ENCODE assay signal across 14 cellular contexts in the genomic region with DNA sequence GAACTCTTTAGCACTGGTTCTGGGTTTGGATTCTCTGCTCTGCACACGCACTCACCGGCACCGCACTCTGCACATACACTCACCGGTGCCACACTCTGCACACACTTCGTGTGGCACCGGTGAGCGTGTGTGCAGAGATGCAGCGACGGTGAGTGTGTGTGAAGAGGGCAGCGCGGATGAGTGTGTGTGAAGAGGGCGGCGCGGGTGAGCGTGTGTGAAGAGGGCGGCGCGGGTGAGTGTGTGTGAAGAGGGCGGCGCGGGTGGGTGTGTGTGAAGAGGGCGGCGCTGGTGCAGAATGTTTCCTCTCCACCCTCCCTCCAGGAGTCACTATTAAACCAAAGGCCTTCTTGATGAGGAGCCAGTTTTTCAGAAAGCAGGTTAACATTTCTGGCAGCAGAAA. TPM values are rescaled to one million over a fixed set of nuclear protein-coding genes. Genes with fewer than 3 reads are reported as not detected.
DNase-seq lines count a peak whose midpoint lies in the region; ATAC-seq and TF ChIP-seq lines count a peak whose summit lies in the region.
"Had no signal": no experiment of that assay in that cellular context is flagged by ENCODE, and none has a peak within 500 bp of the region (broad histone marks: within the 10 kb centered on the region; RNA-seq: fewer than 3 reads in every experiment).

No MANE protein-coding gene starts in this region.

- no peaks in the 10 kb centered on the region for H3K27me3 Mint-ChIP-seq in naive B cell
- H3K27me3 Mint-ChIP-seq: B cell; CD4-positive, alpha-beta T cell had no signal

- peaks cover 0 to 91% (median 36%) of the 10 kb centered on the region in 9 donors for H3K36me3 ChIP-seq in heart right ventricle
- peaks cover 25 to 59% of the 10 kb centered on the region in 2 experiments for H3K36me3 ChIP-seq in HEK293 (ENCODE audit: control insufficient read depth in 2 of 2, insufficient read depth in 1 of 2, low read length in 2 of 2)
- H3K36me3 ChIP-seq in upper lobe of right lung: peaks cover 67% of the 10 kb centered on the region

- H3K36me3 Mint-ChIP-seq in naive B cell: peaks cover 8 to 13% of the 10 kb centered on the region in 2 donors

- DNase-seq in cardiac septum (ENCODE audit: low spot score): peak; percentile 65
- DNase-seq in heart right ventricle: no peak
- DNase-seq in naive B cell: no peak
- DNase-seq in upper lobe of right lung: no peak
- no peak for DNase-seq in NCI-H2227 treated with DMSO at 0.1 percent for 48 hours (lab: John Stamatoyannopoulos, UW)
- no peak for DNase-seq in germinal center (ENCODE audit: low spot score)
- DNase-seq: C1 segment of cervical spinal cord; Calu3; CD4-positive, alpha-beta T cell; DMS 273 treated with DMSO at 0.1 percent for 48 hours had no signal

- ATAC-seq in heart right ventricle (no peak), naive B cell (ENCODE audit: low read depth in 2 of 2) (no peak), upper lobe of right lung (peak; percentile 30)
- ATAC-seq: HCT116 had no signal

- POLR2A ChIA-PET in HEK293 (lab: Yijun Ruan, JAX): no interaction called here

- intact Hi-C loops in cardiac septum (cut with DNase I): no loop called here
- intact Hi-C loops in heart right ventricle (cut with DNase I): no loop called here
- intact Hi-C loops in upper lobe of right lung (cut with DNase I): no loop called here

- peaks cover 0 to 17% (median 5%) of the 10 kb centered on the region in 9 donors for H3K4me1 ChIP-seq in heart right ventricle
- H3K4me1 ChIP-seq in HEK293 (ENCODE audit: control insufficient read depth, insufficient read depth, low read length): peaks cover 7% of the 10 kb centered on the region
- H3K4me1 ChIP-seq in upper lobe of right lung: no peaks in the 10 kb centered on the region

- CTCF ChIA-PET in HEK293 (lab: Yijun Ruan, JAX): no interaction called here

- H3K27ac ChIP-seq in heart right ventricle: no peak overlapping the region
- no peak overlapping the region for H3K27ac ChIP-seq in HEK293 (ENCODE audit: extremely low read depth, low read depth, low read length)
- no peak overlapping the region for H3K27ac ChIP-seq in upper lobe of right lung

- TF ChIP-seq CTCF in heart right ventricle (IDR thresholded peaks at IDR 0.05): no peak
- no peak for TF ChIP-seq CTCF in HEK293 (tag by site-specific recombination; IDR thresholded peaks at IDR 0.05)
- TF ChIP-seq CTCF in upper lobe of right lung (IDR thresholded peaks at IDR 0.05): no peak

- WGBS in heart right ventricle, 2 donors: 97 to 99% methylated on average over 23 of the region's 23 CpGs

- H3K27ac Mint-ChIP-seq in naive B cell: peak overlapping the region; percentile 22 to 97 (median 52)
- H3K27ac Mint-ChIP-seq: B cell; CD4-positive, alpha-beta T cell had no signal

- H3K9me3 Mint-ChIP-seq in naive B cell: no peaks in the 10 kb centered on the region
- H3K9me3 Mint-ChIP-seq: CD4-positive, alpha-beta T cell had no signal

- H3K27me3 ChIP-seq in heart right ventricle (no peaks in the 10 kb centered on the region), upper lobe of right lung (no peaks in the 10 kb centered on the region)

- no peak overlapping the region for H3K4me3 Mint-ChIP-seq in naive B cell
- H3K4me3 Mint-ChIP-seq: B cell; CD4-positive, alpha-beta T cell had no signal

- H3K9me3 ChIP-seq in heart right ventricle: no peaks in the 10 kb centered on the region
- no peaks in the 10 kb centered on the region for H3K9me3 ChIP-seq in HEK293 (ENCODE audit: control insufficient read depth, insufficient read depth, low read depth, low read length)
- no peaks in the 10 kb centered on the region for H3K9me3 ChIP-seq in upper lobe of right lung

- H3K4me3 ChIP-seq in heart right ventricle: no peak overlapping the region
- H3K4me3 ChIP-seq in HEK293 (ENCODE audit: low read depth, low read length): no peak overlapping the region
- H3K4me3 ChIP-seq in upper lobe of right lung: no peak overlapping the region

- H3K4me1 Mint-ChIP-seq in naive B cell: peaks cover 29 to 48% (median 33%) of the 10 kb centered on the region in 3 donors

TF ChIP-seq in HEK293, 187 proteins besides CTCF, POLR2A, EP300 and RAD21:
- TF ChIP-seq ZNF747 (tag by site-specific recombination; IDR thresholded peaks at IDR 0.05) (no peak), EGR2 (tag by site-specific recombination; IDR thresholded peaks at IDR 0.05; ENCODE audit: low read depth) (0 out of 2 replicates have a peak, but pooled peaks have one; percentile 21)

RNA-seq across cellular contexts. Expression of gene MMP17, which starts 49.2 kb away (rescaled TPM):
- total RNA-seq in cardiac septum (0.78 TPM), heart right ventricle (1 to 10 TPM in 4 of 10 donors, under 1 TPM in 5, not detected in 1; 0.28 to 1.4 (median 0.97) TPM), upper lobe of right lung (4.1 TPM)
- polyA plus RNA-seq in heart right ventricle (1 to 10 TPM; 2.3 to 3.7 TPM), naive B cell (ENCODE audit: low read depth in 6 of 6) (10 to 100 TPM in 3 of 6 donors, 1 to 10 TPM in 3; 6.4 to 42.8 (median 10.4) TPM)
- total RNA-seq: HT-29 had no signal
